ENCODE assay signal across 8 cellular contexts in the genomic region with DNA sequence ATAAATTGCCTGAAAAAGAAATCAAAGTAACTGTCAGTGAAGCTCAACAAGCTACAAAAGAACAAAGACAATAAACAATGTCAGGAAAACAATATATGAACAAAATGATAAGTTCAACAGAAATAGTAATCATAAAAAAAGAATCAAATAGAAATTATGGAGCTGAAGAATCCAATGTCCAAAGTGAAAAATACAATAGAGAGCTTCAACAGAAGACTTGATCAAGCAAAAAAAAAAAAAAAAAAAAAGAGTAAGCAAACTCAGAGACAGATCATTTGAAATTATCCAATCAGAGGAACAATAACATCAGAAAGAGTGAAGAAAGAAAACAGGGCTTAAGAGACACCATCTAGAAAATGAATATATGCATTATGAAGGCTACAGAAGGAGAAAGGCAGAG.
"Had no signal": no experiment of that assay in that cellular context is flagged by ENCODE, and none has a peak within 500 bp of the region (broad histone marks: within the 10 kb centered on the region; RNA-seq: fewer than 3 reads in every experiment).

No MANE protein-coding gene starts in this region.

- H3K9ac ChIP-seq: KMS-11 had no signal

- H3K4me2 ChIP-seq: KMS-11 had no signal

- FAIRE-seq: HepG2, HTR-8/SVneo had no signal

- DNase-seq: IMR-90, Karpas-422, Kasumi-1, KBM-7 had no signal

- H3K27ac ChIP-seq: HL-60, KMS-11 had no signal

- ATAC-seq: HepG2 had no signal
